In genomic region chr14:53947452-53948180, GRCh38 we compare ENCODE assay signal across 18 cellular contexts. TPM values are rescaled to one million over a fixed set of nuclear protein-coding genes. Genes with fewer than 3 reads are reported as not detected.
A peak's percentile ranks its signal among the peaks of the same experiment; 100 is the strongest.
DNase-seq lines count a peak whose midpoint lies in the region; ATAC-seq and TF ChIP-seq lines count a peak whose summit lies in the region.
"Had no signal": no experiment of that assay in that cellular context is flagged by ENCODE, and none has a peak within 500 bp of the region (broad histone marks: within the 10 kb centered on the region; RNA-seq: fewer than 3 reads in every experiment).

No MANE protein-coding gene starts in this region.

- no peak overlapping the region for H3K4me3 Mint-ChIP-seq in stimulated activated memory B cell treated with anti-CD40 and anti-IgM and Interleukin-4, amounts not matched to agents 10 μg/mL and 1 μg/mL and 100 μg/mL, for 72 hours
- H3K4me3 Mint-ChIP-seq in stimulated activated effector memory CD8-positive, alpha-beta T cell treated with anti-CD3 and anti-CD28 coated beads, Interleukin-12 subunit alpha, Interleukin-12 subunit beta, amount 100 ng/mL, for 72 hours = no peak overlapping the region
- H3K4me3 Mint-ChIP-seq: activated naive CD4-positive, alpha-beta T cell treated with anti-CD3 and anti-CD28 coated beads, Interleukin-2, amount 50 U/mL, for 24 hours; dendritic cell treated with granulocyte-macrophage colony-stimulating factor and Interleukin-4, amounts not matched to agents 40 ng/mL and 50 ng/mL, for 4 days had no signal

- no peak overlapping the region for H4K91ac ChIP-seq in neuronal stem cell (ENCODE audit: low read depth, low read length, poor library complexity)

- H3K36me3 ChIP-seq in H7 (replicated peaks; ENCODE audit: control insufficient read depth, insufficient read depth, low read length) = no peaks in the 10 kb centered on the region; the same call in 1 of the 2 replicates
- peaks cover 8% of the 10 kb centered on the region for H3K36me3 ChIP-seq in adipocyte (ENCODE audit: control insufficient read depth, insufficient read depth, low read length, severe bottlenecking)
- H3K36me3 ChIP-seq in hepatocyte (replicated peaks; ENCODE audit: insufficient read depth, low read depth) = no peaks in the 10 kb centered on the region
- H3K36me3 ChIP-seq in neuronal stem cell (replicated peaks in 1 of 2; ENCODE audit: control insufficient read depth in 2 of 2, insufficient read depth in 2 of 2, low read length in 2 of 2) = peaks cover 0 to 2% of the 10 kb centered on the region in 2 donors
- H3K36me3 ChIP-seq: breast epithelium had no signal

- no peak overlapping the region for H2BK5ac ChIP-seq in neuronal stem cell (ENCODE audit: low read length)

- no peak overlapping the region for H3K18ac ChIP-seq in neuronal stem cell (ENCODE audit: low read length)

- WGBS in hepatocyte (ENCODE audit: low lambda C conversion rate, missing lambda C conversion rate) = 30% methylated on average over 10 of the region's 11 CpGs
- WGBS in neuronal stem cell (ENCODE audit: extremely low coverage in 2 of 2, insufficient read length in 2 of 2, insufficient replicate concordance in 1 of 2), 2 donors = no CpG with 5 or more reads among the region's 11 CpGs

- no peaks in the 10 kb centered on the region for H3K36me3 Mint-ChIP-seq in stimulated activated memory B cell treated with anti-CD40 and anti-IgM and Interleukin-4, amounts not matched to agents 10 μg/mL and 1 μg/mL and 100 μg/mL, for 72 hours
- H3K36me3 Mint-ChIP-seq in stimulated activated effector memory CD8-positive, alpha-beta T cell treated with anti-CD3 and anti-CD28 coated beads, Interleukin-12 subunit alpha, Interleukin-12 subunit beta, amount 100 ng/mL, for 72 hours = no peaks in the 10 kb centered on the region
- H3K36me3 Mint-ChIP-seq: activated naive CD4-positive, alpha-beta T cell treated with anti-CD3 and anti-CD28 coated beads, Interleukin-2, amount 50 U/mL, for 24 hours had no signal

- H3K4me2 ChIP-seq in hepatocyte = peak overlapping the region; percentile 87
- H3K4me2 ChIP-seq in neuronal stem cell (ENCODE audit: insufficient read depth, low read length, poor library complexity, severe bottlenecking) = no peak overlapping the region

- H3K27me3 Mint-ChIP-seq in stimulated activated memory B cell treated with anti-CD40 and anti-IgM and Interleukin-4, amounts not matched to agents 10 μg/mL and 1 μg/mL and 100 μg/mL, for 72 hours = peaks cover 80% of the 10 kb centered on the region

- H3K14ac ChIP-seq in neuronal stem cell (ENCODE audit: low read length) = no peak overlapping the region

- peaks cover 12% of the 10 kb centered on the region for H3K4me1 ChIP-seq in adipocyte (ENCODE audit: control insufficient read depth, insufficient read depth, low read length)
- H3K4me1 ChIP-seq in hepatocyte (ENCODE audit: insufficient read depth) = peaks cover 22% of the 10 kb centered on the region
- peaks cover 0 to 14% of the 10 kb centered on the region in 2 donors for H3K4me1 ChIP-seq in neuronal stem cell (ENCODE audit: control insufficient read depth in 2 of 2, insufficient read depth in 1 of 2, low read depth in 1 of 2, low read length in 2 of 2)
- H3K4me1 ChIP-seq: breast epithelium, lower lobe of right lung had no signal

- no peak for DNase-seq in H7
- peak; percentile 52 for DNase-seq in adipocyte (ENCODE audit: low read depth)
- no peak for DNase-seq in hepatocyte (ENCODE audit: low spot score)
- DNase-seq in retinal pigment epithelial cell (ENCODE audit: low read depth) = no peak
- DNase-seq in SK-N-DZ (ENCODE audit: low spot score) = no peak
- no peak for DNase-seq in stimulated activated effector memory CD8-positive, alpha-beta T cell treated with anti-CD3 and anti-CD28 coated beads, Interleukin-12 subunit alpha, Interleukin-12 subunit beta, amount 100 ng/mL, for 72 hours (ENCODE audit: low spot score in 2 of 2)
- DNase-seq in neuronal stem cell (ENCODE audit: low spot score) = no peak
- DNase-seq: activated T-cell treated with anti-CD3 and anti-CD28 coated beads, Interleukin-2, amount 50 U/mL, for 48 hours; GF-D8; lower lobe of right lung; NCI-H1930; NCI-H446; stimulated activated CD4-positive, alpha-beta T cell treated with anti-CD3 and anti-CD28 coated beads, Interleukin-4, amount 100 ng/mL, for 1 hour had no signal

- H3K27me3 ChIP-seq in H7 (ENCODE audit: control insufficient read depth, insufficient read depth, low read length) = peaks cover 58% of the 10 kb centered on the region
- no peaks in the 10 kb centered on the region for H3K27me3 ChIP-seq in adipocyte (replicated peaks; ENCODE audit: control insufficient read depth, insufficient read depth, low read length)
- no peaks in the 10 kb centered on the region for H3K27me3 ChIP-seq in hepatocyte
- H3K27me3 ChIP-seq in neuronal stem cell (ENCODE audit: control insufficient read depth in 3 of 3, insufficient read depth in 3 of 3, low read depth in 1 of 3, low read length in 3 of 3) = peaks cover 0 to 96% (median 63%) of the 10 kb centered on the region in 3 experiments

- no peaks in the 10 kb centered on the region for H3K9me3 ChIP-seq in adipocyte (ENCODE audit: control insufficient read depth, low read length)
- no peaks in the 10 kb centered on the region for H3K9me3 ChIP-seq in hepatocyte (ENCODE audit: low read depth)
- no peaks in the 10 kb centered on the region for H3K9me3 ChIP-seq in neuronal stem cell (replicated peaks in 1 of 2; ENCODE audit: control insufficient read depth in 2 of 2, insufficient read depth in 1 of 2, low read depth in 1 of 2, low read length in 2 of 2)
- H3K9me3 ChIP-seq: breast epithelium, lower lobe of right lung had no signal

- H2AK5ac ChIP-seq in neuronal stem cell (ENCODE audit: low read depth, low read length) = no peak overlapping the region

- peak overlapping the region; percentile 64 for H2AFZ ChIP-seq in hepatocyte
- H2AFZ ChIP-seq in neuronal stem cell (ENCODE audit: low read length) = no peak overlapping the region

- no peaks in the 10 kb centered on the region for H3K9me2 ChIP-seq in hepatocyte (replicated peaks; ENCODE audit: insufficient read depth)

- H3K79me2 ChIP-seq in hepatocyte = peaks cover 35% of the 10 kb centered on the region

- no peak overlapping the region for H2BK12ac ChIP-seq in neuronal stem cell (ENCODE audit: low read length)

- ATAC-seq in stimulated activated memory B cell treated with anti-CD40 and anti-IgM and Interleukin-4, amounts not matched to agents 10 μg/mL and 1 μg/mL and 100 μg/mL, for 72 hours = no peak
- no peak for ATAC-seq in stimulated activated effector memory CD8-positive, alpha-beta T cell treated with anti-CD3 and anti-CD28 coated beads, Interleukin-12 subunit alpha, Interleukin-12 subunit beta, amount 100 ng/mL, for 72 hours

- H3K9ac ChIP-seq in adipocyte (ENCODE audit: low read length) = no peak overlapping the region
- H3K9ac ChIP-seq in neuronal stem cell (ENCODE audit: low read depth, low read length, poor library complexity) = no peak overlapping the region

- no peak overlapping the region for H3K27ac Mint-ChIP-seq in stimulated activated memory B cell treated with anti-CD40 and anti-IgM and Interleukin-4, amounts not matched to agents 10 μg/mL and 1 μg/mL and 100 μg/mL, for 72 hours
- no peak overlapping the region for H3K27ac Mint-ChIP-seq in stimulated activated effector memory CD8-positive, alpha-beta T cell treated with anti-CD3 and anti-CD28 coated beads, Interleukin-12 subunit alpha, Interleukin-12 subunit beta, amount 100 ng/mL, for 72 hours
- H3K27ac Mint-ChIP-seq: activated naive CD4-positive, alpha-beta T cell treated with anti-CD3 and anti-CD28 coated beads, Interleukin-2, amount 50 U/mL, for 24 hours; dendritic cell treated with granulocyte-macrophage colony-stimulating factor and Interleukin-4, amounts not matched to agents 40 ng/mL and 50 ng/mL, for 4 days had no signal

- H2BK15ac ChIP-seq in neuronal stem cell (ENCODE audit: low read length) = no peak overlapping the region

- H2BK120ac ChIP-seq in neuronal stem cell (ENCODE audit: low read depth, low read length) = no peak overlapping the region

- no peaks in the 10 kb centered on the region for H4K20me1 ChIP-seq in hepatocyte (ENCODE audit: insufficient read depth, poor library complexity, severe bottlenecking)

- no peak overlapping the region for H4K8ac ChIP-seq in neuronal stem cell (ENCODE audit: low read depth, low read length)

- H3K27ac ChIP-seq in hepatocyte = peak overlapping the region; percentile 22
- H3K27ac ChIP-seq in neuronal stem cell (replicated peaks; ENCODE audit: low read length) = no peak overlapping the region
- H3K27ac ChIP-seq: lower lobe of right lung had no signal

- H3K4ac ChIP-seq in neuronal stem cell (ENCODE audit: low read length) = no peak overlapping the region

- peaks cover 1% of the 10 kb centered on the region for H3K4me1 Mint-ChIP-seq in stimulated activated memory B cell treated with anti-CD40 and anti-IgM and Interleukin-4, amounts not matched to agents 10 μg/mL and 1 μg/mL and 100 μg/mL, for 72 hours
- H3K4me1 Mint-ChIP-seq in stimulated activated effector memory CD8-positive, alpha-beta T cell treated with anti-CD3 and anti-CD28 coated beads, Interleukin-12 subunit alpha, Interleukin-12 subunit beta, amount 100 ng/mL, for 72 hours = peaks cover under 1% of the 10 kb centered on the region

- H3K79me1 ChIP-seq in neuronal stem cell (ENCODE audit: low read depth, low read length) = no peaks in the 10 kb centered on the region

- H3K9me3 Mint-ChIP-seq in stimulated activated memory B cell treated with anti-CD40 and anti-IgM and Interleukin-4, amounts not matched to agents 10 μg/mL and 1 μg/mL and 100 μg/mL, for 72 hours = no peaks in the 10 kb centered on the region
- H3K9me3 Mint-ChIP-seq in stimulated activated effector memory CD8-positive, alpha-beta T cell treated with anti-CD3 and anti-CD28 coated beads, Interleukin-12 subunit alpha, Interleukin-12 subunit beta, amount 100 ng/mL, for 72 hours = no peaks in the 10 kb centered on the region
- H3K9me3 Mint-ChIP-seq: activated naive CD4-positive, alpha-beta T cell treated with anti-CD3 and anti-CD28 coated beads, Interleukin-2, amount 50 U/mL, for 24 hours; dendritic cell treated with granulocyte-macrophage colony-stimulating factor and Interleukin-4, amounts not matched to agents 40 ng/mL and 50 ng/mL, for 4 days had no signal

- TF ChIP-seq CTCF in hepatocyte (IDR thresholded peaks at IDR 0.05; ENCODE audit: poor library complexity) (no peak), retinal pigment epithelial cell (conservative IDR thresholded peaks at IDR 0.05; ENCODE audit: low read depth, low read length) (no peak)

- H3K4me3 ChIP-seq in H7 (ENCODE audit: insufficient read depth, low read depth, low read length) (peak overlapping the region; percentile 48; the same call in 1 of the 2 replicates), adipocyte (ENCODE audit: low read length) (no peak overlapping the region), hepatocyte (no peak overlapping the region), retinal pigment epithelial cell (ENCODE audit: low read length) (peak overlapping the region; percentile 35), neuronal stem cell (ENCODE audit: low read length in 2 of 2) (no peak overlapping the region)

- no peak overlapping the region for H3K23ac ChIP-seq in neuronal stem cell (ENCODE audit: low read depth, low read length, poor library complexity)

RNA-seq across cellular contexts. Expression of gene BMP4, which starts 9.0 kb away (rescaled TPM):
- 20.4 and 22.9 TPM in 2 replicates for total RNA-seq in H7 (2014; rRNA removed; shearing (Covaris generic))
- 54.0 and 56.0 TPM in 2 replicates for total RNA-seq in hepatocyte
- 41.2 and 50.6 TPM in 2 replicates for polyA plus RNA-seq in hepatocyte
- polyA plus RNA-seq in SK-N-DZ (2014; cell fraction: cytosol; rRNA removed) = 1.0 and 1.6 TPM in 2 replicates
- polyA plus RNA-seq in SK-N-DZ (2014; cell fraction: nucleus; rRNA removed) = 0.62 and 1.5 TPM in 2 replicates
- polyA plus RNA-seq in neuronal stem cell (2013, experiment 1 of 2) = 2.6 TPM
- polyA plus RNA-seq in neuronal stem cell (2013, experiment 2 of 2) = 2.3 TPM
- total RNA-seq: T-helper 1 cell treated with Interleukin-12 subunit alpha and Interleukin-12 subunit beta and Interleukin-4 antibody, amounts not matched to agents 30 ng/mL and 1 ng/mL, for 36 hours had no signal

Comparison
In these comparisons a context has a peak if more than half of its experiments do, and no peak if none do; other contexts are left out.
1. H3K4me3 ChIP-seq: peak in H7 (single experiment) and retinal pigment epithelial cell (single experiment); none in adipocyte (single experiment), hepatocyte (single experiment) and neuronal stem cell (0 of 2).